In the genomic region with DNA sequence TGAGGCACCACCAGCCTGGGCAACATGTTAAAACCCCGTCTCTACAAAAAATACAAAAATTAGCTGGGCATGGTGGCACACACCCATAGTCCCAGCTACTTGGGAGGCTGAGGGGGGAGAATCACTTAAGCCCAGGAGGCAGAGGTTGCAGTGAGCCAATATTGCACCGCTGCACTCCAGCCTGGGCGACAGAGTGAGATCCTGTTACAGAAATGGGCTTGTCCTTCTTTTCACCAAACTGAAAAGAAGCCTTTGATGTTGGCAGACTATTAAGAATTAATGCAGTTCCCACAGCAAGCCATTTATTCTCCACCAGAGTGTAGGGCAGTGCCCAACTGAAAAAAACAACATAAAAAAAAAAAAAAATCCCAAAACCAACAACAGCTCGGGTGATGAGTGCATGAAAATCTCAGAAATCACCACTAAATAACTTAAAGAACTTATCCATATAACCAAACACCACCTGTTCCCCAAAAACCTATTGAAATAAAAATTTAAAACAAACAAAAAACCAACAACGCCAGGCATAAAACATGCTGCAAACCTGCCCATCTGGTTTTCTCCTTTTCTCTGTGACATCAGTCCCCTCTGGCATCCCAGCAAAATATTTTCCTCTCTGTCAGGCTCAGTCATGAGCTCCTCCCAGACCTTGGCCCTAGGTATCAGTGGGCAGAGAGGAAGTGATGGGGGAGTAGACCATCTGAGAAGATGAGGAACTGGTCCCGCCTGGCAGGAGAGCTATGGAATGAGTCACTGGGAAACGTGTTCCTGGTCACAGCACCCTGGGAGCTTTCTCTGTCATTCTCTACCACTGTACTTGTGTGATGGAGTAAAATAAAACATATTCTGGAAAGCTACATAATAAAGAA, we compare ENCODE assay signal across 8 cellular contexts. TPM values are rescaled to one million over a fixed set of nuclear protein-coding genes. Genes with fewer than 3 reads are reported as not detected.
DNase-seq lines count a peak whose midpoint lies in the region; ATAC-seq, FAIRE-seq and TF ChIP-seq lines count a peak whose summit lies in the region.

No MANE protein-coding gene starts in this region.

- CTCF ChIA-PET in HEK293 (lab: Yijun Ruan, JAX) = interaction anchor here (0.6 to 2.3 kb wide), 8 partner anchors 9 to 177 kb away, joined by 3 to 8 read pairs (median 3); no protein-coding TSS in a partner anchor

- H3K27me3 ChIP-seq in small intestine (ENCODE audit: control insufficient read depth in 2 of 2, insufficient read depth in 2 of 2, low read length in 2 of 2) = no peaks in the 10 kb centered on the region
- H3K27me3 ChIP-seq in sigmoid colon = no peaks in the 10 kb centered on the region
- H3K27me3 ChIP-seq in MM.1S (replicated peaks; ENCODE audit: insufficient read depth, low read length) = no peaks in the 10 kb centered on the region

- TF ChIP-seq EP300 in sigmoid colon (IDR thresholded peaks at IDR 0.05) = no peak

- DNase-seq in SIG-M5 treated with dmso at 0.1 percent for 504 hours (lab: John Stamatoyannopoulos, UW; ENCODE audit: unreplicated experiment) = peak; percentile 96
- peak; percentile 71 for DNase-seq in fibroblast of mammary gland (ENCODE audit: low read depth)
- peak; percentile 23 for DNase-seq in small intestine
- DNase-seq in sigmoid colon = no peak
- no peak for DNase-seq in MM.1S

- no peak overlapping the region for H3K9ac ChIP-seq in MM.1S (ENCODE audit: low read length)

- TF ChIP-seq CTCF in HEK293 (tag by site-specific recombination; IDR thresholded peaks at IDR 0.05) (no peak), fibroblast of mammary gland (conservative IDR thresholded peaks at IDR 0.05; ENCODE audit: control insufficient read depth, insufficient read depth, low read depth, low read length) (no peak), sigmoid colon (IDR thresholded peaks at IDR 0.05) (no peak), MM.1S (IDR thresholded peaks at IDR 0.05; ENCODE audit: low read length) (no peak)

- H3F3A ChIP-seq in MM.1S (ENCODE audit: insufficient read depth, low read length) = no peaks in the 10 kb centered on the region

- H4K20me1 ChIP-seq in MM.1S (ENCODE audit: insufficient read depth, low read length) = no peaks in the 10 kb centered on the region

- intact Hi-C loops in sigmoid colon (cut with DNase I) = no loop called here

- FAIRE-seq in small intestine (lab: Jason Lieb, UNC) = no peak

- H3K9me3 ChIP-seq in HEK293 (ENCODE audit: control insufficient read depth, insufficient read depth, low read depth, low read length) (no peaks in the 10 kb centered on the region), small intestine (ENCODE audit: control insufficient read depth, low read depth) (no peaks in the 10 kb centered on the region), sigmoid colon (no peaks in the 10 kb centered on the region), MM.1S (replicated peaks; ENCODE audit: insufficient read depth, low read length) (no peaks in the 10 kb centered on the region)

- H3K27ac ChIP-seq in HEK293 (ENCODE audit: extremely low read depth, low read depth, low read length) (no peak overlapping the region), small intestine (ENCODE audit: low read depth in 1 of 2, low read length in 1 of 2) (no peak overlapping the region), sigmoid colon (no peak overlapping the region), MM.1S (ENCODE audit: low read length) (no peak overlapping the region)

- WGBS in small intestine, 3 donors = 53 to 67% (median 62%) methylated on average over 7 of the region's 7 CpGs
- 43 to 65% methylated on average over 7 of the region's 7 CpGs for WGBS in sigmoid colon, 2 donors

- POLR2A ChIA-PET in HEK293 (lab: Yijun Ruan, JAX) = interaction anchor here (0.8 to 1.9 kb wide), 9 partner anchors 9 to 107 kb away, joined by 3 to 22 read pairs (median 3); partner anchors contain the start of genes COQ5, DYNLL1 and POP5

- peaks cover 8% of the 10 kb centered on the region; the same call in 1 of the 2 replicates for H3K4me1 ChIP-seq in HEK293 (ENCODE audit: control insufficient read depth, insufficient read depth, low read length)
- peaks cover 0 to 2% of the 10 kb centered on the region in 2 donors for H3K4me1 ChIP-seq in small intestine (ENCODE audit: control insufficient read depth in 2 of 2, insufficient read depth in 1 of 2, low read depth in 1 of 2, low read length in 1 of 2)
- peaks cover 0 to 14% (median 10%) of the 10 kb centered on the region in 4 donors for H3K4me1 ChIP-seq in sigmoid colon
- no peaks in the 10 kb centered on the region for H3K4me1 ChIP-seq in MM.1S (ENCODE audit: low read length)

- H3K36me3 ChIP-seq in HEK293 (ENCODE audit: control insufficient read depth in 2 of 2, insufficient read depth in 1 of 2, low read length in 2 of 2) (no peaks in the 10 kb centered on the region; a peak in 1 of 3 replicates), small intestine (ENCODE audit: control insufficient read depth in 2 of 2, insufficient read depth in 2 of 2, low read length in 2 of 2) (no peaks in the 10 kb centered on the region), sigmoid colon (no peaks in the 10 kb centered on the region), MM.1S (replicated peaks; ENCODE audit: insufficient read depth, low read length) (no peaks in the 10 kb centered on the region)

- no peaks in the 10 kb centered on the region for H3K9me2 ChIP-seq in MM.1S (replicated peaks; ENCODE audit: insufficient read depth, low read length)

- no peak overlapping the region for H3K4me2 ChIP-seq in MM.1S (ENCODE audit: low read depth, low read length)

- no peak for ATAC-seq in HG02870 (IDR thresholded peaks at IDR 0.05; ENCODE audit: unreplicated experiment)
- ATAC-seq in HG02759 (IDR thresholded peaks at IDR 0.05; ENCODE audit: unreplicated experiment) = no peak

- no peak for TF ChIP-seq POLR2A in sigmoid colon (IDR thresholded peaks at IDR 0.05)

- no peak overlapping the region for H2AFZ ChIP-seq in MM.1S (ENCODE audit: low read length)

- H3K4me3 ChIP-seq in HEK293 (ENCODE audit: low read depth, low read length) = no peak overlapping the region
- no peak overlapping the region for H3K4me3 ChIP-seq in fibroblast of mammary gland (ENCODE audit: control insufficient read depth, low read depth, low read length)
- no peak overlapping the region for H3K4me3 ChIP-seq in small intestine (ENCODE audit: low read depth in 1 of 2, low read length in 2 of 2)
- H3K4me3 ChIP-seq in sigmoid colon = no peak overlapping the region
- no peak overlapping the region for H3K4me3 ChIP-seq in MM.1S (ENCODE audit: low read length)

- H3K79me2 ChIP-seq in MM.1S (ENCODE audit: low read length) = no peaks in the 10 kb centered on the region

TF ChIP-seq in HEK293, 187 proteins besides CTCF, POLR2A, EP300 and RAD21 (continues in another document):
- TF ChIP-seq ZNF560 (tag by site-specific recombination; IDR thresholded peaks at IDR 0.05; ENCODE audit: borderline replicate concordance) (no peak), ZNF335 (tag by site-specific recombination; conservative IDR thresholded peaks at IDR 0.05) (peak; percentile 66), HIC1 (tag by site-specific recombination; IDR thresholded peaks at IDR 0.05) (no peak), ZNF600 (tag by site-specific recombination; IDR thresholded peaks at IDR 0.05) (peak; percentile 67), ZFP3 (tag by site-specific recombination; IDR thresholded peaks at IDR 0.05; ENCODE audit: low read depth) (no peak), YY2 (tag by site-specific recombination; IDR thresholded peaks at IDR 0.05) (no peak), ZNF2 (tag by site-specific recombination; IDR thresholded peaks at IDR 0.05) (no peak), ZNF16 (tag by site-specific recombination; IDR thresholded peaks at IDR 0.05; ENCODE audit: low read depth) (no peak)
- TF ChIP-seq, protein P1, sequence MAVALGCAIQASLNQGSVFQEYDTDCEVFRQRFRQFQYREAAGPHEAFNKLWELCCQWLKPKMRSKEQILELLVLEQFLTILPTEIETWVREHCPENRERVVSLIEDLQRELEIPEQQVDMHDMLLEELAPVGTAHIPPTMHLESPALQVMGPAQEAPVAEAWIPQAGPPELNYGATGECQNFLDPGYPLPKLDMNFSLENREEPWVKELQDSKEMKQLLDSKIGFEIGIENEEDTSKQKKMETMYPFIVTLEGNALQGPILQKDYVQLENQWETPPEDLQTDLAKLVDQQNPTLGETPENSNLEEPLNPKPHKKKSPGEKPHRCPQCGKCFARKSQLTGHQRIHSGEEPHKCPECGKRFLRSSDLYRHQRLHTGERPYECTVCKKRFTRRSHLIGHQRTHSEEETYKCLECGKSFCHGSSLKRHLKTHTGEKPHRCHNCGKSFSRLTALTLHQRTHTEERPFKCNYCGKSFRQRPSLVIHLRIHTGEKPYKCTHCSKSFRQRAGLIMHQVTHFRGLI (tag by site-specific recombination; IDR thresholded peaks at IDR 0.05) = peak; percentile 75; the same call in 1 of the 2 replicates

RNA-seq across cellular contexts. Expression of gene SRSF9, which starts 4.8 kb away (rescaled TPM):
- polyA plus RNA-seq in small intestine = 100 to 1,000 TPM in 2 of 3 donors, 10 to 100 TPM in 1; 96.6 to 136 (median 109) TPM
- 10 to 100 TPM; 41.4 to 55.1 (median 45.2) TPM for total RNA-seq in sigmoid colon
- 100 to 1,000 TPM; 136 to 187 (median 158) TPM for polyA plus RNA-seq in sigmoid colon

RNA-seq across cellular contexts. Expression of gene DYNLL1, which starts 21.6 kb away (rescaled TPM):
- polyA plus RNA-seq in small intestine (100 to 1,000 TPM; 312 to 554 (median 440) TPM), sigmoid colon (100 to 1,000 TPM; 285 to 942 (median 912) TPM)
- 100 to 1,000 TPM; 204 to 254 (median 235) TPM for total RNA-seq in sigmoid colon

RNA-seq across cellular contexts. Expression of gene GATC, which starts 28.1 kb away (rescaled TPM):
- polyA plus RNA-seq in small intestine (10 to 100 TPM; 13.8 to 20.1 (median 16.3) TPM), sigmoid colon (10 to 100 TPM in 2 of 3 donors, 1 to 10 TPM in 1; 8.4 to 15.0 (median 13.0) TPM)
- total RNA-seq in sigmoid colon = 10 to 100 TPM; 17.4 to 20.0 (median 19.2) TPM

RNA-seq across cellular contexts. Expression of gene TRIAP1, which starts 28.1 kb away (rescaled TPM):
- polyA plus RNA-seq in small intestine (10 to 100 TPM; 29.5 to 36.6 (median 35.3) TPM), sigmoid colon (10 to 100 TPM; 33.6 to 37.7 (median 34.8) TPM)
- total RNA-seq in sigmoid colon = 10 to 100 TPM in 3 of 4 donors, 1 to 10 TPM in 1; 8.6 to 14.8 (median 12.4) TPM

RNA-seq across cellular contexts. Expression of gene COX6A1, which starts 36.4 kb away (rescaled TPM):
- polyA plus RNA-seq in small intestine (1,000 to 10,000 TPM; 1,220 to 1,784 (median 1,572) TPM), sigmoid colon (1,000 to 10,000 TPM in 1 of 3 donors, 100 to 1,000 TPM in 2; 628 to 1,413 (median 992) TPM)
- total RNA-seq in sigmoid colon = 100 to 1,000 TPM; 432 to 759 (median 620) TPM

Comparison
In these comparisons a context has a peak if more than half of its experiments do, and no peak if none do; other contexts are left out.
1. DNase-seq: peak in SIG-M5 treated with dmso at 0.1 percent for 504 hours (single experiment), fibroblast of mammary gland (single experiment) and small intestine (single experiment); none in sigmoid colon (single experiment) and MM.1S (single experiment).